ENCODE assay signal across 1 cellular context in the genomic region with DNA sequence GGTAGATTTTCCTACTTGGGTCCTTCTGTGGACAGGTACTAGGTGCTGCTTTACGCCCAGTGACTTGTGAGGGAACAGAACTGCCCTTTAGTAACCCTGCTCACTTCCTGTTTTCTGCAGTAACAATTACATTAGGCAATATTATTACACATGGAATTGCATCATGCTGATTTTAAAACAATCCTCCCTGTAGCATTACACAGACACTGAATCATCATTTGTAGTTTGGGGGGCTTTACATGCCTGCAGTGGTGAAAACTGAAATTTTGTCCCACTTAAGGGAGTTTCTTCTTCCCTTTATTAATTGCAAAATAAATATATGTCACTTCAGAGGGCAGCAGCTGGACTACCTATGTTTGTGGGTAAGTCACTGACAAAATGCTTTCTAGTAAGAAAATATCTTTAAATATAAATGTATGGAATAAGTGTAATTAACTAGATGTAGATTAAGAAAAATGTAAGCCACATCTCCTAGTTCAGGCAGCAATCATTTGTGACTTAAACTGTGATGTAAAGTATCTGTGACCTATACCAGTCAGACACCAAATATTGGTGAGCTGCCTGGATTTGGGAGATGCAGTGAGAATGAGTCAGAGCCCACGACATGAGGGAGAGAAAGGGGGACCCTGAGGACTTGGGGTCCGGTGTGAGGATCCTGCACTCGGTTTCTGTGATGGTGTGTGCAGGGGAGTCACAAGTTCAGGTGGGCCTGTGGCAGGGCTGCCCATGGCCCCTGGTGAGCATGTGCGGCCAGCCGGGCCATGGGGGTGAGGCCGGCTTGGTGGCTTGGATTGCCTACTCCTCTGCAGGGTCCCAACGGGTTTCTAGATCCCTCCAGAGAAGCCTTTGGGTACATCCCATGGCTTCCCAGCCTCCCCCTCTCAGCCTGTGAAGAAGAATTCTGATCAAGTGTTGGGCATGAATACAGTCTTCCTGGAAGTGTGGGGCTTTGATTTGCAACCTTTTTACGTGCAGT.
TF ChIP-seq lines count a peak whose summit lies in the region.

No MANE protein-coding gene starts in this region.

TF ChIP-seq in IMR-90, 13 proteins besides CTCF, POLR2A, EP300 and RAD21:
- TF ChIP-seq FOS (IDR thresholded peaks at IDR 0.05; ENCODE audit: low read depth, low read length) = peak; percentile 60
- 0 out of 2 replicates have a peak, but pooled peaks have one; percentile 8 for TF ChIP-seq MAFK (IDR thresholded peaks at IDR 0.05; ENCODE audit: low read depth, low read length)
- TF ChIP-seq SMC3 (IDR thresholded peaks at IDR 0.05; ENCODE audit: low read depth, low read length) = no peak
- TF ChIP-seq, protein P1, sequence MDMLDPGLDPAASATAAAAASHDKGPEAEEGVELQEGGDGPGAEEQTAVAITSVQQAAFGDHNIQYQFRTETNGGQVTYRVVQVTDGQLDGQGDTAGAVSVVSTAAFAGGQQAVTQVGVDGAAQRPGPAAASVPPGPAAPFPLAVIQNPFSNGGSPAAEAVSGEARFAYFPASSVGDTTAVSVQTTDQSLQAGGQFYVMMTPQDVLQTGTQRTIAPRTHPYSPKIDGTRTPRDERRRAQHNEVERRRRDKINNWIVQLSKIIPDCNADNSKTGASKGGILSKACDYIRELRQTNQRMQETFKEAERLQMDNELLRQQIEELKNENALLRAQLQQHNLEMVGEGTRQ (IDR thresholded peaks at IDR 0.05; ENCODE audit: low read depth, low read length) = no peak
- TF ChIP-seq CEBPB (IDR thresholded peaks at IDR 0.05; ENCODE audit: low read depth, low read length) = peak; percentile 98
- TF ChIP-seq NFE2L2 (IDR thresholded peaks at IDR 0.05; ENCODE audit: low read depth, low read length) = no peak
- TF ChIP-seq CHD1 (IDR thresholded peaks at IDR 0.05; ENCODE audit: low read depth, low read length) = no peak
- TF ChIP-seq, protein P2, sequence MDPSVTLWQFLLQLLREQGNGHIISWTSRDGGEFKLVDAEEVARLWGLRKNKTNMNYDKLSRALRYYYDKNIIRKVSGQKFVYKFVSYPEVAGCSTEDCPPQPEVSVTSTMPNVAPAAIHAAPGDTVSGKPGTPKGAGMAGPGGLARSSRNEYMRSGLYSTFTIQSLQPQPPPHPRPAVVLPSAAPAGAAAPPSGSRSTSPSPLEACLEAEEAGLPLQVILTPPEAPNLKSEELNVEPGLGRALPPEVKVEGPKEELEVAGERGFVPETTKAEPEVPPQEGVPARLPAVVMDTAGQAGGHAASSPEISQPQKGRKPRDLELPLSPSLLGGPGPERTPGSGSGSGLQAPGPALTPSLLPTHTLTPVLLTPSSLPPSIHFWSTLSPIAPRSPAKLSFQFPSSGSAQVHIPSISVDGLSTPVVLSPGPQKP (IDR thresholded peaks at IDR 0.05; ENCODE audit: borderline replicate concordance, low read depth, low read length) = no peak
- TF ChIP-seq MXI1 (IDR thresholded peaks at IDR 0.05; ENCODE audit: borderline replicate concordance, low read depth, low read length) = no peak
- no peak for TF ChIP-seq RFX5 (IDR thresholded peaks at IDR 0.05; ENCODE audit: low read depth, low read length)
- TF ChIP-seq BHLHE40 (IDR thresholded peaks at IDR 0.05; ENCODE audit: low read depth, low read length) = no peak
